Comparison of ENCODE assay signal across 28 cellular contexts in the genomic region with DNA sequence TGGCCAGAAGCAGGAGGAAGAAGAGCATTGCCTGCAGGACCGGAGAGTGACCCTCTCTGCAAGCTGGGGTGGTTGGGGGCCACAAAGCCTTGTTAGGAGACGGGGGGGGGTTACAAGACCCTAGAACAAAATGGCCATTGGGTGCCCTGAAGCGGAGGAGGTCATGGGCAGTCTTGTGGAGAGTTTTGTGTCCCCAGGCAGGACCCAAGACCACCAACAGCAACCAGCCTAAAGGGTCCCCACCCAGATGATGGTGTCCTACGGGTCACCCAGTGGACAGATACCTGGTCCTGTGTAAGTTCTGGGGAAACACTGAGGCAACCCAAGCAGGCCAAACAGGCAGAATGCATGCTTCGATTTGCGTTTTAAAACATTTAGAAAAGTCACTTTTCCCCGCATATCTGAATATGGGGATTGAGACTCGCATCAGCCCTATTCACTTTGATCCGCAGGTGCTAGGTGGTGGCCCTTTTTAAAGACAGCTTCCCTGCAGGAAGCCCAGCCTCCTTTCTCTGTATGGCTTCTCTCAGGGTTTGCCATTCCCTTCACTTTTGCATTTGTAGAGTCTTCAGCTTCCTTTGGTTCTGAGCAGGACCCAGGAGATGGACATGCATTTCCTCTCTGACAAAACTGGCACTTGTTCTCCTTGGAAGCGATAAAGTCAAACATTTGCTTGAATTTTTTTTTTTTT. TPM values are rescaled to one million over a fixed set of nuclear protein-coding genes. Genes with fewer than 3 reads are reported as not detected.
"Had no signal": no experiment of that assay in that cellular context is flagged by ENCODE, and none has a peak within 500 bp of the region (broad histone marks: within the 10 kb centered on the region; RNA-seq: fewer than 3 reads in every experiment).

No MANE protein-coding gene starts in this region.

- H3K27ac Mint-ChIP-seq: activated B cell treated with CpG ODN at 0.5 μM for 24 hours; activated CD4-positive, alpha-beta memory T cell treated with anti-CD3 and anti-CD28 coated beads, Interleukin-2, amount 10 ng/mL, durations not matched to agents 7 days and 5 days; activated CD4-positive, alpha-beta T cell treated with anti-CD3 and anti-CD28 coated beads, Interleukin-2, amount 10 ng/mL, durations not matched to agents 7 days and 5 days; activated naive CD4-positive, alpha-beta T cell treated with anti-CD3 and anti-CD28 coated beads, Interleukin-2, amount 10 ng/mL, durations not matched to agents 7 days and 5 days; activated naive CD4-positive, alpha-beta T cell treated with anti-CD3 and anti-CD28 coated beads, Interleukin-2, amount 50 U/mL, for 72 hours; activated naive CD8-positive, alpha-beta T cell treated with anti-CD3 and anti-CD28 coated beads, Interleukin-2, amount 10 ng/mL, durations not matched to agents 7 days and 5 days; activated T-helper 1 cell treated with anti-CD3 and anti-CD28 coated beads, Interleukin-12 subunit alpha, Interleukin-12 subunit beta, Interleukin-2, Interleukin-4 antibody, amounts not matched to agents 30 ng/mL and 10 ng/mL and 1 ng/mL, durations not matched to agents 14 hours and 24 hours and 36 hours; activated T-helper 2 cell treated with anti-CD3 and anti-CD28 coated beads, Interferon-gamma antibody, Interleukin-2, Interleukin-4, amounts not matched to agents 10 μg/mL and 5 μg/mL and 100 μg/mL, durations not matched to agents 14 hours and 24 hours and 36 hours had no signal

- H3K36me3 Mint-ChIP-seq: activated naive CD4-positive, alpha-beta T cell treated with anti-CD3 and anti-CD28 coated beads, Interleukin-2, amount 10 ng/mL, durations not matched to agents 7 days and 5 days; activated naive CD4-positive, alpha-beta T cell treated with anti-CD3 and anti-CD28 coated beads, Interleukin-2, amount 50 U/mL, for 72 hours; activated naive CD8-positive, alpha-beta T cell treated with anti-CD3 and anti-CD28 coated beads, Interleukin-2, amount 10 ng/mL, durations not matched to agents 7 days and 5 days had no signal

- H3K4me1 ChIP-seq: gastroesophageal sphincter had no signal

- H3K4me3 Mint-ChIP-seq: activated B cell treated with CpG ODN at 0.5 μM for 24 hours; activated CD4-positive, alpha-beta memory T cell treated with anti-CD3 and anti-CD28 coated beads, Interleukin-2, amount 10 ng/mL, durations not matched to agents 7 days and 5 days; activated CD4-positive, alpha-beta T cell treated with anti-CD3 and anti-CD28 coated beads, Interleukin-2, amount 10 ng/mL, durations not matched to agents 7 days and 5 days; activated naive CD4-positive, alpha-beta T cell treated with anti-CD3 and anti-CD28 coated beads, Interleukin-2, amount 10 ng/mL, durations not matched to agents 7 days and 5 days; activated naive CD8-positive, alpha-beta T cell treated with anti-CD3 and anti-CD28 coated beads, Interleukin-2, amount 10 ng/mL, durations not matched to agents 7 days and 5 days; activated T-helper 1 cell treated with anti-CD3 and anti-CD28 coated beads, Interleukin-12 subunit alpha, Interleukin-12 subunit beta, Interleukin-2, Interleukin-4 antibody, amounts not matched to agents 30 ng/mL and 10 ng/mL and 1 ng/mL, durations not matched to agents 14 hours and 24 hours and 36 hours; central memory CD8-positive, alpha-beta T cell had no signal

- H3K4me1 Mint-ChIP-seq: central memory CD8-positive, alpha-beta T cell had no signal

- H3K36me3 ChIP-seq: brain microvascular endothelial cell, esophagus squamous epithelium, gastroesophageal sphincter, heart right ventricle had no signal

- H3K27me3 ChIP-seq: brain microvascular endothelial cell had no signal

- H3K4me3 ChIP-seq: esophagus squamous epithelium, gastroesophageal sphincter, heart right ventricle had no signal

- H3K9me3 Mint-ChIP-seq: activated B cell treated with CpG ODN at 0.5 μM for 24 hours; activated CD4-positive, alpha-beta memory T cell treated with anti-CD3 and anti-CD28 coated beads, Interleukin-2, amount 10 ng/mL, durations not matched to agents 7 days and 5 days; activated CD4-positive, alpha-beta T cell treated with anti-CD3 and anti-CD28 coated beads, Interleukin-2, amount 10 ng/mL, durations not matched to agents 7 days and 5 days; activated naive CD4-positive, alpha-beta T cell treated with anti-CD3 and anti-CD28 coated beads, Interleukin-2, amount 10 ng/mL, durations not matched to agents 7 days and 5 days; activated naive CD4-positive, alpha-beta T cell treated with anti-CD3 and anti-CD28 coated beads, Interleukin-2, amount 50 U/mL, for 72 hours; activated naive CD8-positive, alpha-beta T cell treated with anti-CD3 and anti-CD28 coated beads, Interleukin-2, amount 10 ng/mL, durations not matched to agents 7 days and 5 days; activated T-helper 1 cell treated with anti-CD3 and anti-CD28 coated beads, Interleukin-12 subunit alpha, Interleukin-12 subunit beta, Interleukin-2, Interleukin-4 antibody, amounts not matched to agents 30 ng/mL and 10 ng/mL and 1 ng/mL, durations not matched to agents 14 hours and 24 hours and 36 hours; activated T-helper 2 cell treated with anti-CD3 and anti-CD28 coated beads, Interferon-gamma antibody, Interleukin-2, Interleukin-4, amounts not matched to agents 10 μg/mL and 5 μg/mL and 100 μg/mL, durations not matched to agents 14 hours and 24 hours and 36 hours; central memory CD8-positive, alpha-beta T cell had no signal

- H3K9me3 ChIP-seq: esophagus squamous epithelium, gastroesophageal sphincter, heart right ventricle had no signal

- DNase-seq: activated B cell treated with CpG ODN at 0.5 μM for 24 hours; activated CD4-positive, alpha-beta memory T cell treated with anti-CD3 and anti-CD28 coated beads, Interleukin-2, amount 10 ng/mL, durations not matched to agents 7 days and 5 days; activated CD4-positive, alpha-beta T cell treated with anti-CD3 and anti-CD28 coated beads, Interleukin-2, amount 10 ng/mL, durations not matched to agents 7 days and 5 days; activated CD4-positive, alpha-beta T cell treated with anti-CD3 and anti-CD28 coated beads, Interleukin-2, amount 50 U/mL, for 4 hours; activated effector memory CD4-positive, alpha-beta T cell treated with anti-CD3 and anti-CD28 coated beads, Interleukin-2, amount 50 U/mL, for 16 hours; activated naive CD4-positive, alpha-beta T cell treated with anti-CD3 and anti-CD28 coated beads, Interleukin-2, amount 10 ng/mL, durations not matched to agents 7 days and 5 days; activated naive CD8-positive, alpha-beta T cell treated with anti-CD3 and anti-CD28 coated beads, Interleukin-2, amount 10 ng/mL, durations not matched to agents 7 days and 5 days; activated T-cell treated with anti-CD3 and anti-CD28 coated beads, Interleukin-2, amount 50 U/mL, for 48 hours; amniotic stem cell; anterior cingulate cortex; brain microvascular endothelial cell; effector CD8-positive, alpha-beta T cell; esophagus squamous epithelium; foreskin melanocyte; heart right ventricle; T-helper 2 cell had no signal

- FAIRE-seq: astrocyte, bronchial epithelial cell, colon, endometrium, endothelial cell of umbilical vein had no signal

- H3K27ac ChIP-seq: brain microvascular endothelial cell, epithelial cell of prostate, esophagus squamous epithelium, gastroesophageal sphincter, heart right ventricle had no signal

- ATAC-seq: activated CD4-positive, CD25-positive, alpha-beta regulatory T cell treated with anti-CD3 and anti-CD28 coated beads, Interleukin-2, amount 50 U/mL, for 24 hours; activated naive CD4-positive, alpha-beta T cell treated with anti-CD3 and anti-CD28 coated beads, Interleukin-2, amount 50 U/mL, for 72 hours; gastroesophageal sphincter; heart right ventricle had no signal

RNA-seq across cellular contexts. Expression of a gene that starts 21.1 kb away (rescaled TPM):
- total RNA-seq: activated naive CD8-positive, alpha-beta T cell treated with anti-CD3 and anti-CD28 coated beads, Interleukin-2, amount 10 ng/mL, durations not matched to agents 7 days and 5 days; bronchial epithelial cell; endothelial cell of umbilical vein had no signal
